8 cellular contexts compared by ENCODE assay signal in genomic region chr1:156500847-156501686, GRCh38. TPM values are rescaled to one million over a fixed set of nuclear protein-coding genes. Genes with fewer than 3 reads are reported as not detected.
DNase-seq lines count a peak whose midpoint lies in the region; ATAC-seq, FAIRE-seq and TF ChIP-seq lines count a peak whose summit lies in the region.

No MANE protein-coding gene starts in this region.

- peak; percentile 65 to 90 (median 89) for TF ChIP-seq POLR2A in spleen (IDR thresholded peaks at IDR 0.05)

- no peak for FAIRE-seq in bronchial epithelial cell (lab: Jason Lieb, UNC)

- WGBS in spleen, 5 donors: 0 to 2% (median 1%) methylated on average over 27 to 59 of the region's 59 CpGs

- peak overlapping the region; percentile 79 for H3K4me3 ChIP-seq in WI38 (ENCODE audit: low read depth, low read length)
- H3K4me3 ChIP-seq in bronchial epithelial cell (ENCODE audit: low read depth, low read length): peak overlapping the region; percentile 96
- H3K4me3 ChIP-seq in spleen: peak overlapping the region; percentile 69 to 97 (median 88)

- DNase-seq in AG08395 (ENCODE audit: low spot score) (peak; percentile 98), NCI-H2227 (lab: John Stamatoyannopoulos, UW; ENCODE audit: unreplicated experiment) (peak; percentile 97), bronchial epithelial cell (ENCODE audit: low read depth) (peak; percentile 79), inferior parietal cortex (ENCODE audit: extremely low spot score) (peak; percentile 87), spleen (peak; percentile 96)

- H3K36me3 ChIP-seq in bronchial epithelial cell (ENCODE audit: control insufficient read depth, insufficient read depth, low read length) (no peaks in the 10 kb centered on the region), spleen (no peaks in the 10 kb centered on the region)

- peak overlapping the region; percentile 99 to 100 (median 100) for H3K27ac ChIP-seq in spleen

- peaks cover 70 to 86% (median 78%) of the 10 kb centered on the region in 6 donors for H3K4me1 ChIP-seq in spleen

- peak; percentile 18; the same call in 1 of the 2 replicates for TF ChIP-seq CTCF in WI38 (IDR thresholded peaks at IDR 0.05; ENCODE audit: low read depth, low read length)
- peak; percentile 71 for TF ChIP-seq CTCF in bronchial epithelial cell (IDR thresholded peaks at IDR 0.05; ENCODE audit: insufficient read depth, low read length, severe bottlenecking)
- peak in 10 of 11 experiments; percentile 33 to 84 (median 60) for TF ChIP-seq CTCF in spleen (IDR thresholded peaks at IDR 0.05 in 8 of 11, conservative IDR thresholded peaks at IDR 0.05 in 3 of 11)

- no peaks in the 10 kb centered on the region for H3K27me3 ChIP-seq in bronchial epithelial cell (ENCODE audit: control insufficient read depth, insufficient read depth, low read length)
- H3K27me3 ChIP-seq in spleen (replicated peaks in 1 of 7): no peaks in the 10 kb centered on the region

- H3K9me3 ChIP-seq in spleen: no peaks in the 10 kb centered on the region

- intact Hi-C loops in spleen (cut with DNase I; ENCODE audit: low total_unique reads): no loop called here

- peak; percentile 40 for ATAC-seq in GM18873 (IDR thresholded peaks at IDR 0.05; ENCODE audit: low FRiP score, unreplicated experiment)
- peak; percentile 43 for ATAC-seq in HG03159 (IDR thresholded peaks at IDR 0.05; ENCODE audit: unreplicated experiment)

RNA-seq across cellular contexts. Expression of gene MEF2D, which starts 0.5 kb away (rescaled TPM):
- total RNA-seq in bronchial epithelial cell: 1.3 and 4.9 TPM in 2 replicates
- total RNA-seq in spleen: 100 to 1,000 TPM in 1 of 7 donors, 10 to 100 TPM in 6; 56.0 to 103 (median 71.4) TPM
- polyA plus RNA-seq in spleen: 10 to 100 TPM in 1 of 3 donors, 1 to 10 TPM in 2; 7.4 to 22.5 (median 7.6) TPM

Comparison
In these comparisons a context has a peak if more than half of its experiments do, and no peak if none do; other contexts are left out.
1. Peak in every context shown above with its lines: DNase-seq, ATAC-seq, H3K4me3 ChIP-seq and H3K27ac ChIP-seq.
2. CTCF ChIP-seq: peak in every context shown above with its lines; median percentile 71 in bronchial epithelial cell; 60 in spleen; 18 in WI38.